ENCODE assay signal across 10 cellular contexts in the genomic region with DNA sequence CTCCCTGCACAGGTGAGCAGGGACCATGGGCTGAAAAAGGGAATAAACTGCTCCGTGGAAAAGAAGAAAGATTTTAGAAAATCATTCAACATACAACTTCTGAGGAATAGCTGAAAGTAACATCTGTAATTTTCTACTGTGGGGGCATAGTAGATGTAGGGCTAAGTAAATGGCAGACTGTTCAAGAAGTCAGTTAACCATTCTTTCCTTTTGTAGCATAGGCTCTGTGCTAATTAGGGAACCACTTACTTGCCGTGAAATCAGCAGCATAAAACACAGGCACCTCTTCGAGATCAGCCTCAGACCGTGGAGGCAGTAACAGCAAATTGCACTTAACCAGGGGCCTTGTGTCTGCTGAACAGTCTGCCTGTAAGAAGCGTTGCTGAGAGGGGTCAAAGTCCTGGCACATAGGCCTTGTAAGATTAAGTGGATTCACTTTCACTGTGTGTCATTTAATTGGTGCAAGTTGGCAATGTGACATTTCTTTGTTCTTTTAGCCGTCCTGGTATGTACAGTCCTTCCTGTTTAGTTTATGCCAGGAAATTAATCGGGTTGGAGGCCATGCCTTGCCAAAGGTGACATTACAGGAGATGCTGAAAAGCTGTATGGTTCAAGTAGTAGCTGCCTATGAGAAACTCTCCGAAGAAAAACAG. TPM values are rescaled to one million over a fixed set of nuclear protein-coding genes. Genes with fewer than 3 reads are reported as not detected.
A peak's percentile ranks its signal among the peaks of the same experiment; 100 is the strongest.
DNase-seq lines count a peak whose midpoint lies in the region; ATAC-seq and TF ChIP-seq lines count a peak whose summit lies in the region.
"Had no signal": no experiment of that assay in that cellular context is flagged by ENCODE, and none has a peak within 500 bp of the region (broad histone marks: within the 10 kb centered on the region; RNA-seq: fewer than 3 reads in every experiment).

No MANE protein-coding gene starts in this region.

- H3K27ac ChIP-seq in right atrium auricular region (peak overlapping the region in 1 of 2 donors; percentile 48), liver (ENCODE audit: low read depth in 1 of 2, low read length in 2 of 2) (no peak overlapping the region), upper lobe of right lung (peak overlapping the region; percentile 11)
- H3K27ac ChIP-seq: thoracic aorta had no signal

- H3K4me3 Mint-ChIP-seq in activated naive CD8-positive, alpha-beta T cell treated with anti-CD3 and anti-CD28 coated beads for 36 hours: peak overlapping the region; percentile 41

- no peak overlapping the region for H3K4me3 ChIP-seq in right atrium auricular region
- no peak overlapping the region for H3K4me3 ChIP-seq in liver (ENCODE audit: low read depth in 1 of 3, low read length in 3 of 3)
- no peak overlapping the region for H3K4me3 ChIP-seq in upper lobe of right lung
- H3K4me3 ChIP-seq: skin epidermis, thoracic aorta had no signal

- no peak for TF ChIP-seq CTCF in right atrium auricular region (IDR thresholded peaks at IDR 0.05)
- TF ChIP-seq CTCF in liver (IDR thresholded peaks at IDR 0.05; ENCODE audit: low read depth, low read length, missing input control): no peak
- TF ChIP-seq CTCF in upper lobe of right lung (IDR thresholded peaks at IDR 0.05): no peak

- H3K9me3 ChIP-seq in right atrium auricular region: no peaks in the 10 kb centered on the region
- no peaks in the 10 kb centered on the region for H3K9me3 ChIP-seq in liver (ENCODE audit: control insufficient read depth in 4 of 4, low read length in 3 of 4)
- no peaks in the 10 kb centered on the region for H3K9me3 ChIP-seq in upper lobe of right lung
- H3K9me3 ChIP-seq: thoracic aorta had no signal

- peak; percentile 71 for ATAC-seq in Right ventricle myocardium inferior
- ATAC-seq in upper lobe of right lung: peak; percentile 54
- ATAC-seq in HG02870 (IDR thresholded peaks at IDR 0.05; ENCODE audit: unreplicated experiment): no peak

- peaks cover 49% of the 10 kb centered on the region for H3K36me3 Mint-ChIP-seq in activated naive CD8-positive, alpha-beta T cell treated with anti-CD3 and anti-CD28 coated beads for 36 hours

- no peaks in the 10 kb centered on the region for H3K27me3 ChIP-seq in right atrium auricular region
- H3K27me3 ChIP-seq in liver (ENCODE audit: control insufficient read depth in 4 of 4, insufficient read depth in 4 of 4, low read length in 3 of 4): no peaks in the 10 kb centered on the region
- H3K27me3 ChIP-seq in upper lobe of right lung: no peaks in the 10 kb centered on the region

- H3K4me1 ChIP-seq in right atrium auricular region: peaks cover 0 to 25% of the 10 kb centered on the region in 2 donors
- H3K4me1 ChIP-seq in liver (ENCODE audit: control insufficient read depth in 4 of 4, insufficient read depth in 4 of 4, low read length in 3 of 4): peaks cover 4 to 49% (median 33%) of the 10 kb centered on the region in 4 donors
- peaks cover 12% of the 10 kb centered on the region for H3K4me1 ChIP-seq in upper lobe of right lung

- whole genome bisulfite sequencing in liver: 34% methylated on average over 8 of the region's 8 CpGs

- intact Hi-C loops in Right ventricle myocardium inferior (cut with DNase I) (no loop called here), upper lobe of right lung (cut with DNase I) (no loop called here)

- H3K9me3 Mint-ChIP-seq in activated naive CD8-positive, alpha-beta T cell treated with anti-CD3 and anti-CD28 coated beads for 36 hours: no peaks in the 10 kb centered on the region

- no peak for TF ChIP-seq RAD21 in liver (IDR thresholded peaks at IDR 0.05)

- H3K27ac Mint-ChIP-seq in activated naive CD8-positive, alpha-beta T cell treated with anti-CD3 and anti-CD28 coated beads for 36 hours: peak overlapping the region; percentile 86

- H3K9ac ChIP-seq in liver (ENCODE audit: low read depth in 1 of 2, low read length in 2 of 2): no peak overlapping the region

- no peaks in the 10 kb centered on the region for H3K27me3 Mint-ChIP-seq in activated naive CD8-positive, alpha-beta T cell treated with anti-CD3 and anti-CD28 coated beads for 36 hours

- DNase-seq in Right ventricle myocardium inferior (ENCODE audit: missing footprints): no peak
- DNase-seq in right atrium auricular region (ENCODE audit: low spot score): no peak
- DNase-seq in activated naive CD8-positive, alpha-beta T cell treated with anti-CD3 and anti-CD28 coated beads for 36 hours: no peak
- DNase-seq in upper lobe of right lung: no peak
- DNase-seq in stimulated activated CD4-positive, alpha-beta T cell treated with anti-CD3 and anti-CD28 coated beads, Interleukin-2, amount 100 ng/mL, for 24 hours: no peak
- no peak for DNase-seq in DMS 273 (lab: John Stamatoyannopoulos, UW; ENCODE audit: unreplicated experiment)

- peaks cover 94% of the 10 kb centered on the region for H3K36me3 ChIP-seq in right atrium auricular region
- peaks cover 15 to 61% (median 46%) of the 10 kb centered on the region in 4 donors for H3K36me3 ChIP-seq in liver (ENCODE audit: control insufficient read depth in 4 of 4, insufficient read depth in 3 of 4, low read depth in 1 of 4, low read length in 3 of 4)
- peaks cover 100% of the 10 kb centered on the region for H3K36me3 ChIP-seq in upper lobe of right lung

- H3K4me1 Mint-ChIP-seq in activated naive CD8-positive, alpha-beta T cell treated with anti-CD3 and anti-CD28 coated beads for 36 hours: peaks cover 24% of the 10 kb centered on the region

TF ChIP-seq in liver, 16 proteins besides CTCF, POLR2A, EP300 and RAD21:
- no peak for TF ChIP-seq MAX (IDR thresholded peaks at IDR 0.05)
- TF ChIP-seq SP1 (IDR thresholded peaks at IDR 0.05): peak; percentile 45
- TF ChIP-seq, protein P1, sequence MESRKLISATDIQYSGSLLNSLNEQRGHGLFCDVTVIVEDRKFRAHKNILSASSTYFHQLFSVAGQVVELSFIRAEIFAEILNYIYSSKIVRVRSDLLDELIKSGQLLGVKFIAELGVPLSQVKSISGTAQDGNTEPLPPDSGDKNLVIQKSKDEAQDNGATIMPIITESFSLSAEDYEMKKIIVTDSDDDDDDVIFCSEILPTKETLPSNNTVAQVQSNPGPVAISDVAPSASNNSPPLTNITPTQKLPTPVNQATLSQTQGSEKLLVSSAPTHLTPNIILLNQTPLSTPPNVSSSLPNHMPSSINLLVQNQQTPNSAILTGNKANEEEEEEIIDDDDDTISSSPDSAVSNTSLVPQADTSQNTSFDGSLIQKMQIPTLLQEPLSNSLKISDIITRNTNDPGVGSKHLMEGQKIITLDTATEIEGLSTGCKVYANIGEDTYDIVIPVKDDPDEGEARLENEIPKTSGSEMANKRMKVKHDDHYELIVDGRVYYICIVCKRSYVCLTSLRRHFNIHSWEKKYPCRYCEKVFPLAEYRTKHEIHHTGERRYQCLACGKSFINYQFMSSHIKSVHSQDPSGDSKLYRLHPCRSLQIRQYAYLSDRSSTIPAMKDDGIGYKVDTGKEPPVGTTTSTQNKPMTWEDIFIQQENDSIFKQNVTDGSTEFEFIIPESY (IDR thresholded peaks at IDR 0.05): no peak
- TF ChIP-seq HNF4A (conservative IDR thresholded peaks at IDR 0.05): peak; percentile 34 to 56
- peak; percentile 72 for TF ChIP-seq NR2F2 (IDR thresholded peaks at IDR 0.05)
- TF ChIP-seq HNF4G (IDR thresholded peaks at IDR 0.05): peak; percentile 11
- TF ChIP-seq RXRA (IDR thresholded peaks at IDR 0.05): peak in 1 of 2 donors; percentile 4

RNA-seq across cellular contexts. Expression of gene COG1, which starts 10.4 kb away (rescaled TPM):
- total RNA-seq in Right ventricle myocardium inferior: 49.3 TPM
- 10 to 100 TPM; 17.3 to 21.3 TPM for total RNA-seq in right atrium auricular region
- 10 to 100 TPM; 23.4 to 27.7 TPM for total RNA-seq in activated naive CD8-positive, alpha-beta T cell treated with anti-CD3 and anti-CD28 coated beads for 36 hours
- total RNA-seq in liver: 10 to 100 TPM in 1 of 2 donors, 1 to 10 TPM in 1; 6.9 to 13.6 TPM
- polyA plus RNA-seq in liver: 10 to 100 TPM; 10.4 to 16.5 TPM
- total RNA-seq in upper lobe of right lung: 37.0 TPM

RNA-seq across cellular contexts. Expression of gene SSTR2, which starts 38.5 kb away (rescaled TPM):
- total RNA-seq in Right ventricle myocardium inferior (0.73 TPM), right atrium auricular region (1 to 10 TPM in 1 of 2 donors, under 1 TPM in 1; 0.20 to 1.1 TPM), liver (1 to 10 TPM in 1 of 2 donors, under 1 TPM in 1; 0.84 to 1.1 TPM), upper lobe of right lung (0.38 TPM)
- total RNA-seq in activated naive CD8-positive, alpha-beta T cell treated with anti-CD3 and anti-CD28 coated beads for 36 hours: under 1 TPM; 0.04 to 0.16 TPM
- polyA plus RNA-seq in liver: under 1 TPM; 0.12 to 0.38 TPM

RNA-seq across cellular contexts. Expression of gene CPSF4L, which starts 58.4 kb away (rescaled TPM):
- not detected for total RNA-seq in Right ventricle myocardium inferior
- total RNA-seq in right atrium auricular region: not detected
- total RNA-seq in activated naive CD8-positive, alpha-beta T cell treated with anti-CD3 and anti-CD28 coated beads for 36 hours: not detected
- not detected for total RNA-seq in liver
- not detected for polyA plus RNA-seq in liver
- not detected for total RNA-seq in upper lobe of right lung
- total RNA-seq: thoracic aorta had no signal
